Comparison of ENCODE assay signal across 9 cellular contexts in genomic region chr21:45228171-45228641, GRCh38. TPM values are rescaled to one million over a fixed set of nuclear protein-coding genes. Genes with fewer than 3 reads are reported as not detected.
DNase-seq lines count a peak whose midpoint lies in the region; ATAC-seq and TF ChIP-seq lines count a peak whose summit lies in the region.
"Had no signal": no experiment of that assay in that cellular context is flagged by ENCODE, and none has a peak within 500 bp of the region (broad histone marks: within the 10 kb centered on the region; RNA-seq: fewer than 3 reads in every experiment).

No MANE protein-coding gene starts in this region.

- ATAC-seq in activated T-helper 17 cell treated with anti-CD3 and anti-CD28 coated beads, Interleukin-2, amount 50 U/mL, for 72 hours (replicated peaks) = peak; percentile 93
- ATAC-seq in GM19452 (IDR thresholded peaks at IDR 0.05; ENCODE audit: unreplicated experiment) = no peak
- no peak for ATAC-seq in GM21381 (IDR thresholded peaks at IDR 0.05; ENCODE audit: unreplicated experiment)

- H3K36me3 Mint-ChIP-seq in activated T-helper 17 cell treated with anti-CD3 and anti-CD28 coated beads, Interleukin-2, amount 50 U/mL, for 72 hours (ENCODE audit: low read depth) = no peaks in the 10 kb centered on the region
- H3K36me3 Mint-ChIP-seq in CD14-positive monocyte = no peaks in the 10 kb centered on the region

- peak overlapping the region; percentile 27 for H3K27ac Mint-ChIP-seq in activated T-helper 17 cell treated with anti-CD3 and anti-CD28 coated beads, Interleukin-2, amount 50 U/mL, for 72 hours
- no peak overlapping the region for H3K27ac Mint-ChIP-seq in CD14-positive monocyte
- H3K27ac Mint-ChIP-seq: activated B cell treated with CpG ODN at 0.5 μM for 24 hours had no signal

- DNase-seq in 8988T (peak; percentile 42), iris pigment epithelial cell (ENCODE audit: low read depth) (peak; percentile 98), CD14-positive monocyte (ENCODE audit: low spot score) (no peak)
- peak; percentile 84 for DNase-seq in NK-92 treated with Interleukin-12 subunit alpha and Interleukin-12 subunit beta, amount 100 ng/mL, for 24 hours (lab: John Stamatoyannopoulos, UW)
- peak; percentile 62 to 75 for DNase-seq in stimulated activated CD8-positive, alpha-beta memory T cell treated with anti-CD3 and anti-CD28 coated beads, Interleukin-2, amount 100 ng/mL, for 48 hours (ENCODE audit: low read depth in 2 of 2)
- DNase-seq: activated B cell treated with CpG ODN at 0.5 μM for 24 hours had no signal

- TF ChIP-seq CTCF in CD14-positive monocyte (IDR thresholded peaks at IDR 0.05) = no peak

- H3K9me3 Mint-ChIP-seq in activated T-helper 17 cell treated with anti-CD3 and anti-CD28 coated beads, Interleukin-2, amount 50 U/mL, for 72 hours = no peaks in the 10 kb centered on the region
- H3K9me3 Mint-ChIP-seq in CD14-positive monocyte = no peaks in the 10 kb centered on the region
- H3K9me3 Mint-ChIP-seq: activated B cell treated with CpG ODN at 0.5 μM for 24 hours had no signal

- H3K27me3 Mint-ChIP-seq in activated T-helper 17 cell treated with anti-CD3 and anti-CD28 coated beads, Interleukin-2, amount 50 U/mL, for 72 hours = no peaks in the 10 kb centered on the region
- H3K27me3 Mint-ChIP-seq in CD14-positive monocyte (ENCODE audit: low read depth in 3 of 3) = peaks cover 7% of the 10 kb centered on the region in 3 donors

- H3K4me1 Mint-ChIP-seq in activated T-helper 17 cell treated with anti-CD3 and anti-CD28 coated beads, Interleukin-2, amount 50 U/mL, for 72 hours = peaks cover 26% of the 10 kb centered on the region
- peaks cover 3% of the 10 kb centered on the region for H3K4me1 Mint-ChIP-seq in CD14-positive monocyte

- intact Hi-C loops in CD14-positive monocyte (cut with micrococcal nuclease) = no loop called here

- peak overlapping the region; percentile 33 for H3K4me3 Mint-ChIP-seq in activated T-helper 17 cell treated with anti-CD3 and anti-CD28 coated beads, Interleukin-2, amount 50 U/mL, for 72 hours
- H3K4me3 Mint-ChIP-seq in CD14-positive monocyte = no peak overlapping the region
- H3K4me3 Mint-ChIP-seq: activated B cell treated with CpG ODN at 0.5 μM for 24 hours had no signal

RNA-seq across cellular contexts. Expression of gene POFUT2, which starts 59.5 kb away (rescaled TPM):
- total RNA-seq in activated T-helper 17 cell treated with anti-CD3 and anti-CD28 coated beads, Interleukin-2, amount 50 U/mL, for 72 hours = 10 to 100 TPM; 12.0 to 22.8 TPM
- polyA plus RNA-seq in CD14-positive monocyte = 1 to 10 TPM; 1.8 to 2.8 TPM
